Comparison of ENCODE assay signal across 2 cellular contexts in genomic region chr7:129529643-129530042, GRCh38.
TF ChIP-seq lines count a peak whose summit lies in the region.

No MANE protein-coding gene starts in this region.

TF ChIP-seq in GM23338, 12 proteins besides CTCF, POLR2A, EP300 and RAD21 (continued from another document):
- TF ChIP-seq ZNF462 (CRISPR knock-in tag; IDR thresholded peaks at IDR 0.05) (no peak), EZH2phosphoT487 (IDR thresholded peaks at IDR 0.05; ENCODE audit: unreplicated experiment) (no peak), POLR2AphosphoS5 (IDR thresholded peaks at IDR 0.05; ENCODE audit: low read depth) (no peak), JUNB (IDR thresholded peaks at IDR 0.05; ENCODE audit: unreplicated experiment) (no peak), ETS1 (IDR thresholded peaks at IDR 0.05) (no peak), EZH2 (IDR thresholded peaks at IDR 0.05; ENCODE audit: low read depth, unreplicated experiment) (no peak), ZNF114 (CRISPR knock-in tag; IDR thresholded peaks at IDR 0.05) (no peak), CREB1 (CRISPR knock-in tag; IDR thresholded peaks at IDR 0.05; ENCODE audit: low read depth) (no peak), REST (IDR thresholded peaks at IDR 0.05; ENCODE audit: unreplicated experiment) (no peak), NANOG (IDR thresholded peaks at IDR 0.05; ENCODE audit: borderline replicate concordance) (no peak)

TF ChIP-seq in IMR-90, 13 proteins besides CTCF, POLR2A, EP300 and RAD21 (continued from another document):
- TF ChIP-seq MAZ (IDR thresholded peaks at IDR 0.05; ENCODE audit: borderline replicate concordance, low read depth, low read length), result no peak
- no peak for TF ChIP-seq CEBPB (IDR thresholded peaks at IDR 0.05; ENCODE audit: low read depth, low read length)
- no peak for TF ChIP-seq ELK1 (IDR thresholded peaks at IDR 0.05; ENCODE audit: borderline replicate concordance, low read depth, low read length)
- no peak for TF ChIP-seq MXI1 (IDR thresholded peaks at IDR 0.05; ENCODE audit: borderline replicate concordance, low read depth, low read length)
- TF ChIP-seq MAFK (IDR thresholded peaks at IDR 0.05; ENCODE audit: low read depth, low read length), result no peak
- TF ChIP-seq SMC3 (IDR thresholded peaks at IDR 0.05; ENCODE audit: low read depth, low read length), result no peak
- TF ChIP-seq CHD1 (IDR thresholded peaks at IDR 0.05; ENCODE audit: low read depth, low read length), result no peak
- no peak for TF ChIP-seq FOS (IDR thresholded peaks at IDR 0.05; ENCODE audit: low read depth, low read length)
- TF ChIP-seq BHLHE40 (IDR thresholded peaks at IDR 0.05; ENCODE audit: low read depth, low read length), result no peak
- no peak for TF ChIP-seq RFX5 (IDR thresholded peaks at IDR 0.05; ENCODE audit: low read depth, low read length)
- no peak for TF ChIP-seq USF2 (IDR thresholded peaks at IDR 0.05; ENCODE audit: low read depth, low read length)
